10 cellular contexts compared by ENCODE assay signal in genomic region chr5:8842906-8843590, GRCh38.
A peak's percentile ranks its signal among the peaks of the same experiment; 100 is the strongest.
DNase-seq lines count a peak whose midpoint lies in the region; ATAC-seq lines count a peak whose summit lies in the region.
"Had no signal": no experiment of that assay in that cellular context is flagged by ENCODE, and none has a peak within 500 bp of the region (broad histone marks: within the 10 kb centered on the region; RNA-seq: fewer than 3 reads in every experiment).

No MANE protein-coding gene starts in this region.

- peaks cover 6 to 12% (median 8%) of the 10 kb centered on the region in 3 donors for H3K9me3 Mint-ChIP-seq in T-cell
- H3K9me3 Mint-ChIP-seq in T-helper 2 cell treated with Interferon-gamma antibody and Interleukin-4, amounts not matched to agents 5 μg/mL and 100 μg/mL, for 36 hours: peaks cover 17% of the 10 kb centered on the region

- DNase-seq in Right ventricle myocardium superior: no peak
- no peak for DNase-seq in cardiac septum (ENCODE audit: low spot score)
- peak; percentile 47 for DNase-seq in amniotic epithelial cell (ENCODE audit: low read depth)
- peak; percentile 35 for DNase-seq in iPS-NIHi7 (ENCODE audit: extremely low spot score)
- DNase-seq in T-cell: no peak
- no peak for DNase-seq in T-helper 2 cell treated with Interferon-gamma antibody and Interleukin-4, amounts not matched to agents 5 μg/mL and 100 μg/mL, for 36 hours (ENCODE audit: low spot score)
- no peak for DNase-seq in T-helper 2 cell
- no peak for DNase-seq in activated naive CD4-positive, alpha-beta T cell (lab: John Stamatoyannopoulos, UW)
- DNase-seq: activated CD4-positive, alpha-beta T cell treated with anti-CD3 and anti-CD28 coated beads, Interleukin-2, amount 50 U/mL, for 48 hours; CD4-positive, CD25-positive, alpha-beta regulatory T cell had no signal

- CTCF ChIA-PET in T-cell (lab: Charles Lee): no interaction called here

- H3K4me1 Mint-ChIP-seq in T-cell: no peaks in the 10 kb centered on the region
- H3K4me1 Mint-ChIP-seq in T-helper 2 cell treated with Interferon-gamma antibody and Interleukin-4, amounts not matched to agents 5 μg/mL and 100 μg/mL, for 36 hours (ENCODE audit: low read depth): no peaks in the 10 kb centered on the region
- H3K4me1 Mint-ChIP-seq: CD4-positive, CD25-positive, alpha-beta regulatory T cell had no signal

- H3K27me3 Mint-ChIP-seq in T-cell: no peaks in the 10 kb centered on the region
- H3K27me3 Mint-ChIP-seq in T-helper 2 cell treated with Interferon-gamma antibody and Interleukin-4, amounts not matched to agents 5 μg/mL and 100 μg/mL, for 36 hours (ENCODE audit: low read depth): no peaks in the 10 kb centered on the region
- H3K27me3 Mint-ChIP-seq: CD4-positive, CD25-positive, alpha-beta regulatory T cell had no signal

- no peak overlapping the region for H3K27ac Mint-ChIP-seq in T-cell
- no peak overlapping the region for H3K27ac Mint-ChIP-seq in T-helper 2 cell treated with Interferon-gamma antibody and Interleukin-4, amounts not matched to agents 5 μg/mL and 100 μg/mL, for 36 hours
- H3K27ac Mint-ChIP-seq: CD4-positive, CD25-positive, alpha-beta regulatory T cell had no signal

- ATAC-seq in Right ventricle myocardium superior (ENCODE audit: poor library complexity) (peak; percentile 36), T-cell (replicated peaks in 1 of 4) (no peak)

- no peak overlapping the region for H3K4me3 Mint-ChIP-seq in T-cell
- no peak overlapping the region for H3K4me3 Mint-ChIP-seq in T-helper 2 cell treated with Interferon-gamma antibody and Interleukin-4, amounts not matched to agents 5 μg/mL and 100 μg/mL, for 36 hours
- H3K4me3 Mint-ChIP-seq: CD4-positive, CD25-positive, alpha-beta regulatory T cell had no signal

- POLR2A ChIA-PET in T-cell (lab: Charles Lee): no interaction called here

- no peaks in the 10 kb centered on the region for H3K36me3 Mint-ChIP-seq in T-cell
- no peaks in the 10 kb centered on the region for H3K36me3 Mint-ChIP-seq in T-helper 2 cell treated with Interferon-gamma antibody and Interleukin-4, amounts not matched to agents 5 μg/mL and 100 μg/mL, for 36 hours (ENCODE audit: low read depth)
- H3K36me3 Mint-ChIP-seq: CD4-positive, CD25-positive, alpha-beta regulatory T cell had no signal

- intact Hi-C loops in Right ventricle myocardium superior (cut with DNase I) (no loop called here), cardiac septum (cut with DNase I) (no loop called here)

Comparison
In these comparisons a context has a peak if more than half of its experiments do, and no peak if none do; other contexts are left out.
1. DNase-seq: peak in amniotic epithelial cell (single experiment) and iPS-NIHi7 (single experiment); none in Right ventricle myocardium superior (single experiment), cardiac septum (single experiment), T-cell (0 of 34), T-helper 2 cell treated with Interferon-gamma antibody and Interleukin-4, amounts not matched to agents 5 μg/mL and 100 μg/mL, for 36 hours (single experiment), T-helper 2 cell (0 of 5) and activated naive CD4-positive, alpha-beta T cell (0 of 4).